In the genomic region with DNA sequence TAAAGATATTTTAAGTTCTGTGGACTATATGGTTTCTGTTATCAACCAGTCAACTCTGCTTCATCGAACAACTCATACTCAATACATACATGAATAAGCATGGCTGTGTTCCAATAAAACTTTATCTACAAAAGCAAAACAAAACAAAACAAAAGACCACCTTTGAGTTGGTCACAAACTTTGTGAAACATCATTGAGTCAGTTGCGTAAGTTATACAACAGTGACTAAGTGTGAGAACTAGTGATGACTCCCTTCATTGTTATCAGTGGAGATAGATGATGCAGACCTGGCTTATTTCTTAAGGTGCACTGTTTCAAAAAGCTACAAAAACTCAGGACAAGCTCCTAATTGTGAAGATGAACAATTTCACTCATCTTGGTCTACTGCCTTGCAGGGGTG, we compare ENCODE assay signal across 24 cellular contexts. TPM values are rescaled to one million over a fixed set of nuclear protein-coding genes. Genes with fewer than 3 reads are reported as not detected.
"Had no signal": no experiment of that assay in that cellular context is flagged by ENCODE, and none has a peak within 500 bp of the region (broad histone marks: within the 10 kb centered on the region; RNA-seq: fewer than 3 reads in every experiment).

No MANE protein-coding gene starts in this region.

- ATAC-seq: esophagus mucosa; lower lobe of right lung; sciatic nerve; stimulated activated naive CD8-positive, alpha-beta T cell treated with anti-CD3 and anti-CD28 coated beads, Interleukin-15, Interleukin-2, amounts not matched to agents 100 U/mL and 50 U/mL, for 24 hours had no signal

- DNase-seq: activated CD4-positive, alpha-beta T cell treated with anti-CD3 and anti-CD28 coated beads, Interleukin-2, amount 10 ng/mL, durations not matched to agents 7 days and 5 days; activated CD4-positive, CD25-positive, alpha-beta regulatory T cell; activated CD8-positive, alpha-beta memory T cell treated with anti-CD3 and anti-CD28 coated beads for 24 hours; activated naive CD4-positive, alpha-beta T cell; activated naive CD8-positive, alpha-beta T cell treated with anti-CD3 and anti-CD28 coated beads, Interleukin-2, amount 10 ng/mL, durations not matched to agents 7 days and 5 days; aorta; endodermal cell; glutamatergic neuron; hypothalamus; left cardiac atrium; lower lobe of right lung; nephron progenitor cell; occipital lobe; stimulated activated naive CD8-positive, alpha-beta T cell treated with anti-CD3 and anti-CD28 coated beads, Interleukin-15, Interleukin-2, amounts not matched to agents 100 U/mL and 50 U/mL, for 24 hours; T-helper 2 cell; trophoblast cell had no signal

- H3K36me3 ChIP-seq: lower lobe of right lung, suprapubic skin had no signal

- H3K9me3 ChIP-seq: lower lobe of right lung, suprapubic skin had no signal

- H3K4me3 ChIP-seq: lower lobe of right lung, suprapubic skin had no signal

- H3K27ac ChIP-seq: lower lobe of right lung, suprapubic skin had no signal

RNA-seq across cellular contexts. Expression of gene KLK4, which starts 14.5 kb away (rescaled TPM):
- total RNA-seq: activated CD4-positive, alpha-beta T cell treated with anti-CD3 and anti-CD28 coated beads, Interleukin-2, amount 10 ng/mL, durations not matched to agents 7 days and 5 days; activated naive CD8-positive, alpha-beta T cell treated with anti-CD3 and anti-CD28 coated beads, Interleukin-2, amount 10 ng/mL, durations not matched to agents 7 days and 5 days; activated T-helper 1 cell treated with anti-CD3 and anti-CD28 coated beads, Interleukin-12 subunit alpha, Interleukin-12 subunit beta, Interleukin-2, Interleukin-4 antibody, amounts not matched to agents 30 ng/mL and 10 ng/mL and 1 ng/mL, durations not matched to agents 14 hours and 24 hours and 36 hours; aorta; chondrocyte; dermis microvascular lymphatic vessel endothelial cell; endodermal cell; esophagus mucosa; left cardiac atrium; lower lobe of right lung; mesothelial cell of epicardium; occipital lobe; progenitor cell of endocrine pancreas had no signal
- polyA plus RNA-seq: aorta had no signal

RNA-seq across cellular contexts. Expression of gene KLK5, which starts 27.1 kb away (rescaled TPM):
- total RNA-seq: activated CD4-positive, alpha-beta T cell treated with anti-CD3 and anti-CD28 coated beads, Interleukin-2, amount 10 ng/mL, durations not matched to agents 7 days and 5 days; activated naive CD8-positive, alpha-beta T cell treated with anti-CD3 and anti-CD28 coated beads, Interleukin-2, amount 10 ng/mL, durations not matched to agents 7 days and 5 days; activated T-helper 1 cell treated with anti-CD3 and anti-CD28 coated beads, Interleukin-12 subunit alpha, Interleukin-12 subunit beta, Interleukin-2, Interleukin-4 antibody, amounts not matched to agents 30 ng/mL and 10 ng/mL and 1 ng/mL, durations not matched to agents 14 hours and 24 hours and 36 hours; aorta; dermis microvascular lymphatic vessel endothelial cell; endodermal cell; lower lobe of right lung; occipital lobe; progenitor cell of endocrine pancreas; sciatic nerve had no signal
- polyA plus RNA-seq: aorta had no signal

RNA-seq across cellular contexts. Expression of gene KLK6, which starts 43.7 kb away (rescaled TPM):
- total RNA-seq: activated CD4-positive, alpha-beta T cell treated with anti-CD3 and anti-CD28 coated beads, Interleukin-2, amount 10 ng/mL, durations not matched to agents 7 days and 5 days; activated naive CD8-positive, alpha-beta T cell treated with anti-CD3 and anti-CD28 coated beads, Interleukin-2, amount 10 ng/mL, durations not matched to agents 7 days and 5 days; activated T-helper 1 cell treated with anti-CD3 and anti-CD28 coated beads, Interleukin-12 subunit alpha, Interleukin-12 subunit beta, Interleukin-2, Interleukin-4 antibody, amounts not matched to agents 30 ng/mL and 10 ng/mL and 1 ng/mL, durations not matched to agents 14 hours and 24 hours and 36 hours; aorta; chondrocyte; dermis microvascular lymphatic vessel endothelial cell; left cardiac atrium; lower lobe of right lung; occipital lobe had no signal

RNA-seq across cellular contexts. Expression of gene KLK2, which starts 52.5 kb away (rescaled TPM):
- total RNA-seq: activated CD4-positive, alpha-beta T cell treated with anti-CD3 and anti-CD28 coated beads, Interleukin-2, amount 10 ng/mL, durations not matched to agents 7 days and 5 days; activated T-helper 1 cell treated with anti-CD3 and anti-CD28 coated beads, Interleukin-12 subunit alpha, Interleukin-12 subunit beta, Interleukin-2, Interleukin-4 antibody, amounts not matched to agents 30 ng/mL and 10 ng/mL and 1 ng/mL, durations not matched to agents 14 hours and 24 hours and 36 hours; aorta; chondrocyte; dermis microvascular lymphatic vessel endothelial cell; esophagus mucosa; left cardiac atrium; lower lobe of right lung; mesothelial cell of epicardium; occipital lobe; progenitor cell of endocrine pancreas; sciatic nerve; suprapubic skin had no signal
- polyA plus RNA-seq: aorta had no signal

RNA-seq across cellular contexts. Expression of gene KLK7, which starts 58.0 kb away (rescaled TPM):
- total RNA-seq: activated CD4-positive, alpha-beta T cell treated with anti-CD3 and anti-CD28 coated beads, Interleukin-2, amount 10 ng/mL, durations not matched to agents 7 days and 5 days; activated naive CD8-positive, alpha-beta T cell treated with anti-CD3 and anti-CD28 coated beads, Interleukin-2, amount 10 ng/mL, durations not matched to agents 7 days and 5 days; activated T-helper 1 cell treated with anti-CD3 and anti-CD28 coated beads, Interleukin-12 subunit alpha, Interleukin-12 subunit beta, Interleukin-2, Interleukin-4 antibody, amounts not matched to agents 30 ng/mL and 10 ng/mL and 1 ng/mL, durations not matched to agents 14 hours and 24 hours and 36 hours; aorta; chondrocyte; dermis microvascular lymphatic vessel endothelial cell; endodermal cell; lower lobe of right lung; occipital lobe; progenitor cell of endocrine pancreas had no signal
- polyA plus RNA-seq: aorta had no signal
